In genomic region chr12:93195511-93195910, GRCh38 we compare ENCODE assay signal across 35 cellular contexts.
"Had no signal": no experiment of that assay in that cellular context is flagged by ENCODE, and none has a peak within 500 bp of the region (broad histone marks: within the 10 kb centered on the region; RNA-seq: fewer than 3 reads in every experiment).

No MANE protein-coding gene starts in this region.

- H3K27ac Mint-ChIP-seq: activated CD4-positive, alpha-beta memory T cell treated with anti-CD3 and anti-CD28 coated beads for 36 hours; activated CD4-positive, alpha-beta T cell treated with anti-CD3 and anti-CD28 coated beads for 36 hours; activated CD4-positive, alpha-beta T cell treated with anti-CD3 and anti-CD28 coated beads, Interleukin-2, amount 10 ng/mL, durations not matched to agents 24 days and 14 days; activated CD8-positive, alpha-beta memory T cell treated with anti-CD3 and anti-CD28 coated beads, Interleukin-2, amount 10 ng/mL, durations not matched to agents 7 days and 5 days; activated CD8-positive, alpha-beta T cell treated with anti-CD3 and anti-CD28 coated beads, Interleukin-2, amount 10 ng/mL, durations not matched to agents 7 days and 5 days; activated naive CD4-positive, alpha-beta T cell treated with anti-CD3 and anti-CD28 coated beads for 36 hours; activated naive CD4-positive, alpha-beta T cell treated with anti-CD3 and anti-CD28 coated beads, Interleukin-2, amount 50 U/mL, for 24 hours; activated naive CD8-positive, alpha-beta T cell treated with anti-CD3 and anti-CD28 coated beads for 36 hours; activated naive CD8-positive, alpha-beta T cell treated with anti-CD3 and anti-CD28 coated beads, Interleukin-2, amount 50 U/mL, for 24 hours; activated T-helper 1 cell treated with anti-CD3 and anti-CD28 coated beads, Interleukin-12 subunit alpha, Interleukin-12 subunit beta, Interleukin-2, Interleukin-4 antibody, amounts not matched to agents 30 ng/mL and 10 ng/mL and 1 ng/mL, durations not matched to agents 14 hours and 24 hours and 36 hours; activated T-helper 2 cell treated with anti-CD3 and anti-CD28 coated beads, Interferon-gamma antibody, Interleukin-2, Interleukin-4, amounts not matched to agents 10 μg/mL and 5 μg/mL and 100 μg/mL, durations not matched to agents 14 hours and 24 hours and 36 hours; T-helper 17 cell; T-helper 2 cell treated with Interferon-gamma antibody and Interleukin-4, amounts not matched to agents 5 μg/mL and 100 μg/mL, for 36 hours had no signal

- H3K4me3 Mint-ChIP-seq: activated CD4-positive, alpha-beta memory T cell treated with anti-CD3 and anti-CD28 coated beads for 36 hours; activated CD4-positive, alpha-beta T cell treated with anti-CD3 and anti-CD28 coated beads for 36 hours; activated CD4-positive, alpha-beta T cell treated with anti-CD3 and anti-CD28 coated beads, Interleukin-2, amount 10 ng/mL, durations not matched to agents 24 days and 14 days; activated CD8-positive, alpha-beta memory T cell treated with anti-CD3 and anti-CD28 coated beads, Interleukin-2, amount 10 ng/mL, durations not matched to agents 7 days and 5 days; activated CD8-positive, alpha-beta T cell treated with anti-CD3 and anti-CD28 coated beads, Interleukin-2, amount 10 ng/mL, durations not matched to agents 7 days and 5 days; activated naive CD4-positive, alpha-beta T cell treated with anti-CD3 and anti-CD28 coated beads for 36 hours; activated naive CD4-positive, alpha-beta T cell treated with anti-CD3 and anti-CD28 coated beads, Interleukin-2, amount 50 U/mL, for 24 hours; activated naive CD8-positive, alpha-beta T cell treated with anti-CD3 and anti-CD28 coated beads for 36 hours; activated naive CD8-positive, alpha-beta T cell treated with anti-CD3 and anti-CD28 coated beads, Interleukin-2, amount 50 U/mL, for 24 hours; activated T-helper 1 cell treated with anti-CD3 and anti-CD28 coated beads, Interleukin-12 subunit alpha, Interleukin-12 subunit beta, Interleukin-2, Interleukin-4 antibody, amounts not matched to agents 30 ng/mL and 10 ng/mL and 1 ng/mL, durations not matched to agents 14 hours and 24 hours and 36 hours; brain; T-helper 17 cell; T-helper 2 cell treated with Interferon-gamma antibody and Interleukin-4, amounts not matched to agents 5 μg/mL and 100 μg/mL, for 36 hours had no signal

- H3K27me3 Mint-ChIP-seq: activated naive CD8-positive, alpha-beta T cell treated with anti-CD3 and anti-CD28 coated beads for 36 hours; brain had no signal

- H3K4me1 ChIP-seq: breast epithelium, colonic mucosa had no signal

- DNase-seq: activated CD4-positive, alpha-beta memory T cell treated with anti-CD3 and anti-CD28 coated beads for 36 hours; activated CD4-positive, alpha-beta T cell treated with anti-CD3 and anti-CD28 coated beads for 36 hours; activated CD4-positive, alpha-beta T cell treated with anti-CD3 and anti-CD28 coated beads, Interleukin-2, amount 10 ng/mL, durations not matched to agents 24 days and 14 days; activated CD4-positive, CD25-positive, alpha-beta regulatory T cell; activated CD4-positive, CD25-positive, alpha-beta regulatory T cell treated with anti-CD3 and anti-CD28 coated beads, Interleukin-2, amount 50 U/mL, for 72 hours; activated CD8-positive, alpha-beta memory T cell treated with anti-CD3 and anti-CD28 coated beads, Interleukin-2, amount 10 ng/mL, durations not matched to agents 7 days and 5 days; activated CD8-positive, alpha-beta memory T cell treated with anti-CD3 and anti-CD28 coated beads, Interleukin-2, amount 50 U/mL, for 4 hours; activated CD8-positive, alpha-beta T cell treated with anti-CD3 and anti-CD28 coated beads, Interleukin-2, amount 10 ng/mL, durations not matched to agents 7 days and 5 days; activated effector memory CD4-positive, alpha-beta T cell treated with anti-CD3 and anti-CD28 coated beads, Interleukin-2, amount 50 U/mL, for 16 hours; activated naive CD4-positive, alpha-beta T cell treated with anti-CD3 and anti-CD28 coated beads for 36 hours; activated naive CD8-positive, alpha-beta T cell treated with anti-CD3 and anti-CD28 coated beads for 36 hours; activated naive CD8-positive, alpha-beta T cell treated with anti-CD3 and anti-CD28 coated beads, Interleukin-2, amount 50 U/mL, for 24 hours; activated T-cell treated with anti-CD3 and anti-CD28 coated beads, Interleukin-2, amount 50 U/mL, for 1 hour; activated T-cell treated with anti-CD3 and anti-CD28 coated beads, Interleukin-2, amount 50 U/mL, for 48 hours; adrenal gland; amygdala; aorta; central memory CD4-positive, alpha-beta T cell; cerebellar nuclear complex; colonic mucosa; effector CD8-positive, alpha-beta T cell; esophagus squamous epithelium; foreskin melanocyte; head of caudate nucleus; T-helper 1 cell; T-helper 17 cell; T1000 had no signal

- H3K27ac ChIP-seq: breast epithelium, cardiac muscle cell, colonic mucosa, epithelial cell of prostate, esophagus squamous epithelium had no signal

- ATAC-seq: activated CD4-positive, alpha-beta T cell treated with anti-CD3 and anti-CD28 coated beads for 36 hours; activated CD8-positive, alpha-beta memory T cell treated with anti-CD3 and anti-CD28 coated beads, Interleukin-2, amount 10 ng/mL, durations not matched to agents 7 days and 5 days; activated CD8-positive, alpha-beta T cell treated with anti-CD3 and anti-CD28 coated beads, Interleukin-2, amount 10 ng/mL, durations not matched to agents 7 days and 5 days; activated naive CD8-positive, alpha-beta T cell treated with anti-CD3 and anti-CD28 coated beads, Interleukin-2, amount 50 U/mL, for 24 hours; T-helper 17 cell had no signal

- H3K36me3 ChIP-seq: adrenal gland, breast epithelium, cardiac muscle cell, colonic mucosa, esophagus squamous epithelium had no signal

- H3K9me3 ChIP-seq: breast epithelium, colonic mucosa had no signal

- H3K27me3 ChIP-seq: adrenal gland, breast epithelium, cardiac muscle cell, colonic mucosa, esophagus squamous epithelium had no signal

- H3K4me3 ChIP-seq: adrenal gland, breast epithelium, cardiac muscle cell, colonic mucosa, esophagus squamous epithelium had no signal

- H3K4me1 Mint-ChIP-seq: activated CD4-positive, alpha-beta T cell treated with anti-CD3 and anti-CD28 coated beads for 36 hours; activated CD4-positive, alpha-beta T cell treated with anti-CD3 and anti-CD28 coated beads, Interleukin-2, amount 10 ng/mL, durations not matched to agents 24 days and 14 days; activated CD8-positive, alpha-beta memory T cell treated with anti-CD3 and anti-CD28 coated beads, Interleukin-2, amount 10 ng/mL, durations not matched to agents 7 days and 5 days; activated naive CD4-positive, alpha-beta T cell treated with anti-CD3 and anti-CD28 coated beads, Interleukin-2, amount 50 U/mL, for 24 hours; T-helper 17 cell had no signal

- H3K36me3 Mint-ChIP-seq: activated CD4-positive, alpha-beta memory T cell treated with anti-CD3 and anti-CD28 coated beads for 36 hours; activated CD8-positive, alpha-beta memory T cell treated with anti-CD3 and anti-CD28 coated beads, Interleukin-2, amount 10 ng/mL, durations not matched to agents 7 days and 5 days; activated naive CD4-positive, alpha-beta T cell treated with anti-CD3 and anti-CD28 coated beads, Interleukin-2, amount 50 U/mL, for 24 hours; activated naive CD8-positive, alpha-beta T cell treated with anti-CD3 and anti-CD28 coated beads for 36 hours; brain had no signal
